ENCODE assay signal across 8 cellular contexts in the genomic region with DNA sequence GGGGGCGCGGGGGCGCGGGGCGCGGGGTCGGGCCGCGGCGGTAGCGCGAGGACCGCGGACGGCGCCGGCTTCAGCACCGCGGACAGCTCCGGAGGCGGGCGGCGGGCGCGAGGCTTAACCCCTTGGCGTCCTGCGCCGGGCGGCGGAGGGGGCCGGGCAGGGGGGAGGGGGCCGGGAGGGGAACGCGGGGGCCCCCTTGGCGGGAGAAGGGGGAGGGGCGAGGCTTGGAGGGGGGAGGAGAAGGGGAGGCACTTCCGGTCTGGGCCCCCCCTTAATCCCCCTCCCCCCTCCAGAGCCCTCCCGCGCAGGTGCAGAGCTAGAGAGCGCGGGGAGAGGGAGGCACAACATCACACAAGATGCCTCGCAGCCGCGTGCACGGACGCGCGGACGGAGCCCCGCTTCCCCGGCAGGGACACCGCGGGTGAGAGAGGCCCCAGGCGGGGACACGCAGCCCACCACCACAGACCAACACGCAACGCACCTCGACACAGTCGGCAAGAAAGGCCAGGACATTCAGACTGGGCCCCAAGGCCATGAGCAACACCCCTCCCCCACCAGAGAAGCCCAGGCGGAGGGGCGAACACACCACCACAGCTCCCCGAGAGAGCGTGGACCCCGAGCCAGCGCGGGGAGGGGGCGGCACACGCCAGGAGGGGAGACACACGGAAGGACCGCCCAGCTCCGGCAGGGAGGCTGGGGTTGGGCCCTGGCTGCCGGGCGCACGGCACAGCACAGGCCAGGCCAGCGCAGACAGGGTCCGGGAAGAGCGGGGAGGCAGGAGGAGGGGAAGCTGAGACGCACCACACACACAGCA. TPM values are rescaled to one million over a fixed set of nuclear protein-coding genes. Genes with fewer than 3 reads are reported as not detected.
A peak's percentile ranks its signal among the peaks of the same experiment; 100 is the strongest.
DNase-seq lines count a peak whose midpoint lies in the region; ATAC-seq and TF ChIP-seq lines count a peak whose summit lies in the region.
"Had no signal": no experiment of that assay in that cellular context is flagged by ENCODE, and none has a peak within 500 bp of the region (broad histone marks: within the 10 kb centered on the region; RNA-seq: fewer than 3 reads in every experiment).

No MANE protein-coding gene starts in this region.

- in situ Hi-C loops in G401 (cut with HindIII; ENCODE audit: low sequenced_read_pairs): no loop called here

- H3K27me3 ChIP-seq in esophagus squamous epithelium: peaks cover 0 to 93% (median 15%) of the 10 kb centered on the region in 4 donors

- TF ChIP-seq CTCF in nephron (IDR thresholded peaks at IDR 0.05; ENCODE audit: unreplicated experiment in 3 of 3): no peak
- TF ChIP-seq CTCF in esophagus squamous epithelium (IDR thresholded peaks at IDR 0.05): no peak

- H3K4me3 Mint-ChIP-seq in activated naive CD8-positive, alpha-beta T cell treated with anti-CD3 and anti-CD28 coated beads, Interleukin-2, amount 10 ng/mL, durations not matched to agents 7 days and 5 days: no peak overlapping the region
- peak overlapping the region in 2 of 3 experiments; percentile 15 to 55 for H3K4me3 Mint-ChIP-seq in nephron
- H3K4me3 Mint-ChIP-seq: T-helper 1 cell treated with Interleukin-12 subunit alpha and Interleukin-12 subunit beta and Interleukin-4 antibody, amounts not matched to agents 30 μg/mL and 1 μg/mL, for 36 hours had no signal

- no peaks in the 10 kb centered on the region for H3K36me3 Mint-ChIP-seq in activated naive CD8-positive, alpha-beta T cell treated with anti-CD3 and anti-CD28 coated beads, Interleukin-2, amount 10 ng/mL, durations not matched to agents 7 days and 5 days
- H3K36me3 Mint-ChIP-seq in nephron (ENCODE audit: low read depth): no peaks in the 10 kb centered on the region

- H3K4me1 ChIP-seq in esophagus squamous epithelium: peaks cover 0 to 6% (median 0%) of the 10 kb centered on the region in 3 donors

- H3K9me3 ChIP-seq in esophagus squamous epithelium: no peaks in the 10 kb centered on the region

- POLR2A ChIA-PET in activated naive CD8-positive, alpha-beta T cell treated with anti-CD3 and anti-CD28 coated beads, Interleukin-2, amount 10 ng/mL, durations not matched to agents 7 days and 5 days (lab: Charles Lee): no interaction called here

- 8 to 23% methylated on average over 5 to 7 of the region's 78 CpGs for WGBS in esophagus squamous epithelium, 2 donors

- no peak overlapping the region for H3K4me3 ChIP-seq in esophagus squamous epithelium

- no peak overlapping the region for H3K27ac ChIP-seq in esophagus squamous epithelium

- H3K36me3 ChIP-seq in esophagus squamous epithelium: no peaks in the 10 kb centered on the region

- no peaks in the 10 kb centered on the region for H3K4me1 Mint-ChIP-seq in activated naive CD8-positive, alpha-beta T cell treated with anti-CD3 and anti-CD28 coated beads, Interleukin-2, amount 10 ng/mL, durations not matched to agents 7 days and 5 days
- H3K4me1 Mint-ChIP-seq in nephron: no peaks in the 10 kb centered on the region

- H3K27ac Mint-ChIP-seq in activated naive CD8-positive, alpha-beta T cell treated with anti-CD3 and anti-CD28 coated beads, Interleukin-2, amount 10 ng/mL, durations not matched to agents 7 days and 5 days: no peak overlapping the region
- H3K27ac Mint-ChIP-seq in nephron: no peak overlapping the region
- H3K27ac Mint-ChIP-seq: T-helper 1 cell treated with Interleukin-12 subunit alpha and Interleukin-12 subunit beta and Interleukin-4 antibody, amounts not matched to agents 30 μg/mL and 1 μg/mL, for 36 hours had no signal

- peak; percentile 61 for ATAC-seq in activated naive CD8-positive, alpha-beta T cell treated with anti-CD3 and anti-CD28 coated beads, Interleukin-2, amount 10 ng/mL, durations not matched to agents 7 days and 5 days (ENCODE audit: low read depth)
- ATAC-seq in GM19463 (IDR thresholded peaks at IDR 0.05; ENCODE audit: unreplicated experiment): no peak
- ATAC-seq in HG03460 (IDR thresholded peaks at IDR 0.05; ENCODE audit: unreplicated experiment): no peak

- intact Hi-C loops in esophagus squamous epithelium (cut with DNase I): no loop called here

- no peak for TF ChIP-seq POLR2A in esophagus squamous epithelium (IDR thresholded peaks at IDR 0.05)

- peaks cover 29% of the 10 kb centered on the region for H3K27me3 Mint-ChIP-seq in activated naive CD8-positive, alpha-beta T cell treated with anti-CD3 and anti-CD28 coated beads, Interleukin-2, amount 10 ng/mL, durations not matched to agents 7 days and 5 days
- H3K27me3 Mint-ChIP-seq in nephron (ENCODE audit: low read depth): peaks cover 89% of the 10 kb centered on the region

- H3K9me3 Mint-ChIP-seq in activated naive CD8-positive, alpha-beta T cell treated with anti-CD3 and anti-CD28 coated beads, Interleukin-2, amount 10 ng/mL, durations not matched to agents 7 days and 5 days: no peaks in the 10 kb centered on the region
- H3K9me3 Mint-ChIP-seq in nephron: no peaks in the 10 kb centered on the region
- H3K9me3 Mint-ChIP-seq: T-helper 1 cell treated with Interleukin-12 subunit alpha and Interleukin-12 subunit beta and Interleukin-4 antibody, amounts not matched to agents 30 μg/mL and 1 μg/mL, for 36 hours had no signal

- DNase-seq in G401 (ENCODE audit: low spot score): peak; percentile 83
- peak; percentile 12 for DNase-seq in LoVo (ENCODE audit: low spot score)
- peak; percentile 73 for DNase-seq in activated naive CD8-positive, alpha-beta T cell treated with anti-CD3 and anti-CD28 coated beads, Interleukin-2, amount 10 ng/mL, durations not matched to agents 7 days and 5 days
- no peak for DNase-seq in esophagus squamous epithelium (lab: John Stamatoyannopoulos, UW)

RNA-seq across cellular contexts. Expression of a gene that starts 24.1 kb away (rescaled TPM):
- 14.0 and 16.4 TPM in 2 replicates for total RNA-seq in G401 (2014; rRNA removed; shearing (Covaris generic))
- not detected for total RNA-seq in activated naive CD8-positive, alpha-beta T cell treated with anti-CD3 and anti-CD28 coated beads, Interleukin-2, amount 10 ng/mL, durations not matched to agents 7 days and 5 days
- total RNA-seq in esophagus squamous epithelium: under 1 TPM in 1 of 4 donors, not detected in 3; 0.06 TPM

RNA-seq across cellular contexts. Expression of a gene that starts 27.7 kb away (rescaled TPM):
- 91.4 and 132 TPM in 2 replicates for total RNA-seq in G401 (2014; rRNA removed; shearing (Covaris generic))
- 1 to 10 TPM; 2.4 to 2.7 TPM for total RNA-seq in activated naive CD8-positive, alpha-beta T cell treated with anti-CD3 and anti-CD28 coated beads, Interleukin-2, amount 10 ng/mL, durations not matched to agents 7 days and 5 days
- total RNA-seq in esophagus squamous epithelium: 10 to 100 TPM in 1 of 4 donors, 1 to 10 TPM in 2, under 1 TPM in 1; 0.80 to 11.1 (median 3.9) TPM

RNA-seq across cellular contexts. Expression of a gene that starts 46.2 kb away (rescaled TPM):
- total RNA-seq in G401 (2014; rRNA removed; shearing (Covaris generic)): 10.0 and 13.1 TPM in 2 replicates
- total RNA-seq in activated naive CD8-positive, alpha-beta T cell treated with anti-CD3 and anti-CD28 coated beads, Interleukin-2, amount 10 ng/mL, durations not matched to agents 7 days and 5 days: 1 to 10 TPM in 1 of 2 experiments, under 1 TPM in 1; 0.75 to 2.0 TPM
- total RNA-seq in esophagus squamous epithelium: not detected

RNA-seq across cellular contexts. Expression of a gene that starts 55.8 kb away (rescaled TPM):
- 2.7 and 5.7 TPM in 2 replicates for total RNA-seq in G401 (2014; rRNA removed; shearing (Covaris generic))
- under 1 TPM; 0.17 TPM for total RNA-seq in activated naive CD8-positive, alpha-beta T cell treated with anti-CD3 and anti-CD28 coated beads, Interleukin-2, amount 10 ng/mL, durations not matched to agents 7 days and 5 days
- total RNA-seq in esophagus squamous epithelium: 1 to 10 TPM in 1 of 4 donors, under 1 TPM in 1, not detected in 2; 0.53 to 2.2 TPM

Comparison
In these comparisons a context has a peak if more than half of its experiments do, and no peak if none do; other contexts are left out.
1. RNA of a gene that starts 24.1 kb away (total RNA-seq): 14.0 to 16.4 TPM in G401; not detected in activated naive CD8-positive, alpha-beta T cell treated with anti-CD3 and anti-CD28 coated beads, Interleukin-2, amount 10 ng/mL, durations not matched to agents 7 days and 5 days and 0.06 TPM in esophagus squamous epithelium; every median in the first group is over 10 times any median in the second.